Comparison of ENCODE assay signal across 1 cellular context in the genomic region with DNA sequence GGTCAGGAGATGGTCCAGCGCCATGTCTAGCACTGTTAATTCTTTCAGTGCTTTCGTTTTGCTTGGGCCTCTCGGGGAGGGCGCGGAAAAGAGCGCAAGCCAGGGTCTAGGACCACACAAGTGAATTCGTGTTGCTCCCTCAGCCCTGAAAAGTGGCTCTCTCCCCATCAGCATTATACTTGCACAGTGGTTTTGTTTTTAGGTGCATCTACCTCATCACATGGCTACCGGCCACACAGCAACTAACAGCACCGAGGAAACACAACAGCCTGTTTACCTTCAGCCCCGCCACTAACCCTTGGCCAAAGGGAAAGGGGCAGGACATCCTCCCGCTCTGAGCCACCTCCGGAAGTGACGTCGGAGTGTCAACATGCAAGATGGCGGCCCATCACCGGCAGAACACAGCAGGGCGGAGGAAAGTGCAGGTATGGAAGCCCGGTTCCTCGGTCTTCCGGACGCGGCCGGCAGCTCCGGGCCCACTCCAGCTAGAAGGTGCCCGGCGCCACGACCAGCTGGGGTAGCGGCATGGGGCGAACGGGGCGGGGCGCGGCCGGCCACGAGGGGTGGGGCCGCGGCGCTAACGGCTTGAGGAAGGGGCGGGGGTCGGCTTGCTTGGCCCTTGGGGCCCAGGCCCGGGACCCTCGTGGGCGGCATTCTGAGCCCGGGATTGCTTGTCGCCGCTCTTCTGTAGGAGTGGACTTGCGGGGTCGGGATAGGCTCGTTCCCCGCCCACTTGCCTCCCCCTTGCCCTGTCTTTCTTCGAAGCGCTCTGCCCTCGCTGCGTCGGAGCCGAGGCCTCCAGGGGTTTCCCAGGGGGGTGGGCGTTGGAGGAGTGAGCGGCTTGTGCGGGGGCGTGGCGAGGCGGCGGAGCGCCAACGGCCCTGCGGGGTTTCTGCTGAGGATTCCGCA.
A peak's percentile ranks its signal among the peaks of the same experiment; 100 is the strongest.
TF ChIP-seq lines count a peak whose summit lies in the region.

A gene (minus strand): TSS at position 296 of the 909 bp plus-strand sequence. CDS start 101,582 bp downstream, outside the sequence.
A gene (plus strand): TSS at position 368 of the 909 bp plus-strand sequence. CDS start 10 bp downstream, at position 378.

TF ChIP-seq in HEK293, 187 proteins besides CTCF, POLR2A, EP300 and RAD21 (continued from another document):
- TF ChIP-seq, protein P1, sequence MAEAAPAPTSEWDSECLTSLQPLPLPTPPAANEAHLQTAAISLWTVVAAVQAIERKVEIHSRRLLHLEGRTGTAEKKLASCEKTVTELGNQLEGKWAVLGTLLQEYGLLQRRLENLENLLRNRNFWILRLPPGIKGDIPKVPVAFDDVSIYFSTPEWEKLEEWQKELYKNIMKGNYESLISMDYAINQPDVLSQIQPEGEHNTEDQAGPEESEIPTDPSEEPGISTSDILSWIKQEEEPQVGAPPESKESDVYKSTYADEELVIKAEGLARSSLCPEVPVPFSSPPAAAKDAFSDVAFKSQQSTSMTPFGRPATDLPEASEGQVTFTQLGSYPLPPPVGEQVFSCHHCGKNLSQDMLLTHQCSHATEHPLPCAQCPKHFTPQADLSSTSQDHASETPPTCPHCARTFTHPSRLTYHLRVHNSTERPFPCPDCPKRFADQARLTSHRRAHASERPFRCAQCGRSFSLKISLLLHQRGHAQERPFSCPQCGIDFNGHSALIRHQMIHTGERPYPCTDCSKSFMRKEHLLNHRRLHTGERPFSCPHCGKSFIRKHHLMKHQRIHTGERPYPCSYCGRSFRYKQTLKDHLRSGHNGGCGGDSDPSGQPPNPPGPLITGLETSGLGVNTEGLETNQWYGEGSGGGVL (tag by site-specific recombination; IDR thresholded peaks at IDR 0.05), result 0 out of 2 replicates have a peak, but pooled peaks have one; percentile 9
- TF ChIP-seq, protein P2, sequence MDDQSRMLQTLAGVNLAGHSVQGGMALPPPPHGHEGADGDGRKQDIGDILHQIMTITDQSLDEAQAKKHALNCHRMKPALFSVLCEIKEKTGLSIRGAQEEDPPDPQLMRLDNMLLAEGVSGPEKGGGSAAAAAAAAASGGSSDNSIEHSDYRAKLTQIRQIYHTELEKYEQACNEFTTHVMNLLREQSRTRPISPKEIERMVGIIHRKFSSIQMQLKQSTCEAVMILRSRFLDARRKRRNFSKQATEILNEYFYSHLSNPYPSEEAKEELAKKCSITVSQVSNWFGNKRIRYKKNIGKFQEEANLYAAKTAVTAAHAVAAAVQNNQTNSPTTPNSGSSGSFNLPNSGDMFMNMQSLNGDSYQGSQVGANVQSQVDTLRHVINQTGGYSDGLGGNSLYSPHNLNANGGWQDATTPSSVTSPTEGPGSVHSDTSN (CRISPR knock-in tag; IDR thresholded peaks at IDR 0.05), result 0 out of 2 replicates have a peak, but pooled peaks have one; percentile 62
- TF ChIP-seq OVOL3 (tag by site-specific recombination; IDR thresholded peaks at IDR 0.05), result no peak
- peak; percentile 50 for TF ChIP-seq ZNF341 (tag by site-specific recombination; IDR thresholded peaks at IDR 0.05; ENCODE audit: low read depth)
- TF ChIP-seq ZNF311 (tag by site-specific recombination; IDR thresholded peaks at IDR 0.05; ENCODE audit: borderline replicate concordance), result no peak
- peak; percentile 71 for TF ChIP-seq SCRT2 (tag by site-specific recombination; IDR thresholded peaks at IDR 0.05)
- TF ChIP-seq, protein P3, sequence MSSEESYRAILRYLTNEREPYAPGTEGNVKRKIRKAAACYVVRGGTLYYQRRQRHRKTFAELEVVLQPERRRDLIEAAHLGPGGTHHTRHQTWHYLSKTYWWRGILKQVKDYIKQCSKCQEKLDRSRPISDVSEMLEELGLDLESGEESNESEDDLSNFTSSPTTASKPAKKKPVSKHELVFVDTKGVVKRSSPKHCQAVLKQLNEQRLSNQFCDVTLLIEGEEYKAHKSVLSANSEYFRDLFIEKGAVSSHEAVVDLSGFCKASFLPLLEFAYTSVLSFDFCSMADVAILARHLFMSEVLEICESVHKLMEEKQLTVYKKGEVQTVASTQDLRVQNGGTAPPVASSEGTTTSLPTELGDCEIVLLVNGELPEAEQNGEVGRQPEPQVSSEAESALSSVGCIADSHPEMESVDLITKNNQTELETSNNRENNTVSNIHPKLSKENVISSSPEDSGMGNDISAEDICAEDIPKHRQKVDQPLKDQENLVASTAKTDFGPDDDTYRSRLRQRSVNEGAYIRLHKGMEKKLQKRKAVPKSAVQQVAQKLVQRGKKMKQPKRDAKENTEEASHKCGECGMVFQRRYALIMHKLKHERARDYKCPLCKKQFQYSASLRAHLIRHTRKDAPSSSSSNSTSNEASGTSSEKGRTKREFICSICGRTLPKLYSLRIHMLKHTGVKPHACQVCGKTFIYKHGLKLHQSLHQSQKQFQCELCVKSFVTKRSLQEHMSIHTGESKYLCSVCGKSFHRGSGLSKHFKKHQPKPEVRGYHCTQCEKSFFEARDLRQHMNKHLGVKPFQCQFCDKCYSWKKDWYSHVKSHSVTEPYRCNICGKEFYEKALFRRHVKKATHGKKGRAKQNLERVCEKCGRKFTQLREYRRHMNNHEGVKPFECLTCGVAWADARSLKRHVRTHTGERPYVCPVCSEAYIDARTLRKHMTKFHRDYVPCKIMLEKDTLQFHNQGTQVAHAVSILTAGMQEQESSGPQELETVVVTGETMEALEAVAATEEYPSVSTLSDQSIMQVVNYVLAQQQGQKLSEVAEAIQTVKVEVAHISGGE (tag by site-specific recombination; conservative IDR thresholded peaks at IDR 0.05; ENCODE audit: low read depth), result peak; percentile 72
- TF ChIP-seq EGR2 (tag by site-specific recombination; IDR thresholded peaks at IDR 0.05; ENCODE audit: low read depth), result peak; percentile 96
- TF ChIP-seq ZNF23 (tag by site-specific recombination; IDR thresholded peaks at IDR 0.05; ENCODE audit: borderline replicate concordance), result no peak
- TF ChIP-seq SP3 (tag by site-specific recombination; IDR thresholded peaks at IDR 0.05), result peak; percentile 72
- peak; percentile 82 for TF ChIP-seq YY1 (tag by site-specific recombination; IDR thresholded peaks at IDR 0.05)
- TF ChIP-seq ZBTB21 (tag by site-specific recombination; IDR thresholded peaks at IDR 0.05), result 0 out of 2 replicates have a peak, but pooled peaks have one; percentile 30
- TF ChIP-seq ZNF701 (tag by site-specific recombination; IDR thresholded peaks at IDR 0.05), result no peak
- TF ChIP-seq, protein P4, sequence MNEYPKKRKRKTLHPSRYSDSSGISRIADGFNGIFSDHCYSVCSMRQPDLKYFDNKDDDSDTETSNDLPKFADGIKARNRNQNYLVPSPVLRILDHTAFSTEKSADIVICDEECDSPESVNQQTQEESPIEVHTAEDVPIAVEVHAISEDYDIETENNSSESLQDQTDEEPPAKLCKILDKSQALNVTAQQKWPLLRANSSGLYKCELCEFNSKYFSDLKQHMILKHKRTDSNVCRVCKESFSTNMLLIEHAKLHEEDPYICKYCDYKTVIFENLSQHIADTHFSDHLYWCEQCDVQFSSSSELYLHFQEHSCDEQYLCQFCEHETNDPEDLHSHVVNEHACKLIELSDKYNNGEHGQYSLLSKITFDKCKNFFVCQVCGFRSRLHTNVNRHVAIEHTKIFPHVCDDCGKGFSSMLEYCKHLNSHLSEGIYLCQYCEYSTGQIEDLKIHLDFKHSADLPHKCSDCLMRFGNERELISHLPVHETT (tag by site-specific recombination; IDR thresholded peaks at IDR 0.05), result no peak
- TF ChIP-seq GFI1B (tag by site-specific recombination; IDR thresholded peaks at IDR 0.05), result no peak
- TF ChIP-seq GLIS2 (tag by site-specific recombination; IDR thresholded peaks at IDR 0.05), result peak; percentile 93
- TF ChIP-seq ZBTB48 (tag by site-specific recombination; IDR thresholded peaks at IDR 0.05), result peak; percentile 52; the same call in 1 of the 2 replicates
- no peak for TF ChIP-seq ZNF404 (tag by site-specific recombination; IDR thresholded peaks at IDR 0.05)
- TF ChIP-seq ZSCAN30 (tag by site-specific recombination; IDR thresholded peaks at IDR 0.05), result 0 out of 2 replicates have a peak, but pooled peaks have one; percentile 11
- TF ChIP-seq ZBTB1 (tag by site-specific recombination; IDR thresholded peaks at IDR 0.05), result no peak
- TF ChIP-seq KLF1 (tag by site-specific recombination; IDR thresholded peaks at IDR 0.05), result peak; percentile 52
- peak; percentile 39; the same call in 1 of the 2 replicates for TF ChIP-seq ZBTB8A (tag by site-specific recombination; IDR thresholded peaks at IDR 0.05)
- no peak for TF ChIP-seq ZNF114 (tag by site-specific recombination; IDR thresholded peaks at IDR 0.05)
- 0 out of 2 replicates have a peak, but pooled peaks have one; percentile 35 for TF ChIP-seq ZNF76 (tag by site-specific recombination; IDR thresholded peaks at IDR 0.05; ENCODE audit: borderline replicate concordance, low read depth)
- peak; percentile 83 for TF ChIP-seq YY2 (tag by site-specific recombination; IDR thresholded peaks at IDR 0.05)
- TF ChIP-seq, protein P5, sequence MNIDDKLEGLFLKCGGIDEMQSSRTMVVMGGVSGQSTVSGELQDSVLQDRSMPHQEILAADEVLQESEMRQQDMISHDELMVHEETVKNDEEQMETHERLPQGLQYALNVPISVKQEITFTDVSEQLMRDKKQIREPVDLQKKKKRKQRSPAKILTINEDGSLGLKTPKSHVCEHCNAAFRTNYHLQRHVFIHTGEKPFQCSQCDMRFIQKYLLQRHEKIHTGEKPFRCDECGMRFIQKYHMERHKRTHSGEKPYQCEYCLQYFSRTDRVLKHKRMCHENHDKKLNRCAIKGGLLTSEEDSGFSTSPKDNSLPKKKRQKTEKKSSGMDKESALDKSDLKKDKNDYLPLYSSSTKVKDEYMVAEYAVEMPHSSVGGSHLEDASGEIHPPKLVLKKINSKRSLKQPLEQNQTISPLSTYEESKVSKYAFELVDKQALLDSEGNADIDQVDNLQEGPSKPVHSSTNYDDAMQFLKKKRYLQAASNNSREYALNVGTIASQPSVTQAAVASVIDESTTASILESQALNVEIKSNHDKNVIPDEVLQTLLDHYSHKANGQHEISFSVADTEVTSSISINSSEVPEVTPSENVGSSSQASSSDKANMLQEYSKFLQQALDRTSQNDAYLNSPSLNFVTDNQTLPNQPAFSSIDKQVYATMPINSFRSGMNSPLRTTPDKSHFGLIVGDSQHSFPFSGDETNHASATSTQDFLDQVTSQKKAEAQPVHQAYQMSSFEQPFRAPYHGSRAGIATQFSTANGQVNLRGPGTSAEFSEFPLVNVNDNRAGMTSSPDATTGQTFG (tag by site-specific recombination; IDR thresholded peaks at IDR 0.05; ENCODE audit: borderline replicate concordance), result no peak
- TF ChIP-seq, protein P6, sequence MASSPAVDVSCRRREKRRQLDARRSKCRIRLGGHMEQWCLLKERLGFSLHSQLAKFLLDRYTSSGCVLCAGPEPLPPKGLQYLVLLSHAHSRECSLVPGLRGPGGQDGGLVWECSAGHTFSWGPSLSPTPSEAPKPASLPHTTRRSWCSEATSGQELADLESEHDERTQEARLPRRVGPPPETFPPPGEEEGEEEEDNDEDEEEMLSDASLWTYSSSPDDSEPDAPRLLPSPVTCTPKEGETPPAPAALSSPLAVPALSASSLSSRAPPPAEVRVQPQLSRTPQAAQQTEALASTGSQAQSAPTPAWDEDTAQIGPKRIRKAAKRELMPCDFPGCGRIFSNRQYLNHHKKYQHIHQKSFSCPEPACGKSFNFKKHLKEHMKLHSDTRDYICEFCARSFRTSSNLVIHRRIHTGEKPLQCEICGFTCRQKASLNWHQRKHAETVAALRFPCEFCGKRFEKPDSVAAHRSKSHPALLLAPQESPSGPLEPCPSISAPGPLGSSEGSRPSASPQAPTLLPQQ (tag by site-specific recombination; IDR thresholded peaks at IDR 0.05), result peak; percentile 73
- TF ChIP-seq KLF9 (tag by site-specific recombination; IDR thresholded peaks at IDR 0.05; ENCODE audit: low read depth), result peak; percentile 91
- TF ChIP-seq ZNF624 (tag by site-specific recombination; IDR thresholded peaks at IDR 0.05), result no peak
- no peak for TF ChIP-seq PRDM1 (tag by site-specific recombination; IDR thresholded peaks at IDR 0.05)
- peak; percentile 98 for TF ChIP-seq ZFHX2 (tag by site-specific recombination; conservative IDR thresholded peaks at IDR 0.05)
- TF ChIP-seq KLF10 (tag by site-specific recombination; IDR thresholded peaks at IDR 0.05), result peak; percentile 42; the same call in 1 of the 2 replicates
- TF ChIP-seq, protein P7, sequence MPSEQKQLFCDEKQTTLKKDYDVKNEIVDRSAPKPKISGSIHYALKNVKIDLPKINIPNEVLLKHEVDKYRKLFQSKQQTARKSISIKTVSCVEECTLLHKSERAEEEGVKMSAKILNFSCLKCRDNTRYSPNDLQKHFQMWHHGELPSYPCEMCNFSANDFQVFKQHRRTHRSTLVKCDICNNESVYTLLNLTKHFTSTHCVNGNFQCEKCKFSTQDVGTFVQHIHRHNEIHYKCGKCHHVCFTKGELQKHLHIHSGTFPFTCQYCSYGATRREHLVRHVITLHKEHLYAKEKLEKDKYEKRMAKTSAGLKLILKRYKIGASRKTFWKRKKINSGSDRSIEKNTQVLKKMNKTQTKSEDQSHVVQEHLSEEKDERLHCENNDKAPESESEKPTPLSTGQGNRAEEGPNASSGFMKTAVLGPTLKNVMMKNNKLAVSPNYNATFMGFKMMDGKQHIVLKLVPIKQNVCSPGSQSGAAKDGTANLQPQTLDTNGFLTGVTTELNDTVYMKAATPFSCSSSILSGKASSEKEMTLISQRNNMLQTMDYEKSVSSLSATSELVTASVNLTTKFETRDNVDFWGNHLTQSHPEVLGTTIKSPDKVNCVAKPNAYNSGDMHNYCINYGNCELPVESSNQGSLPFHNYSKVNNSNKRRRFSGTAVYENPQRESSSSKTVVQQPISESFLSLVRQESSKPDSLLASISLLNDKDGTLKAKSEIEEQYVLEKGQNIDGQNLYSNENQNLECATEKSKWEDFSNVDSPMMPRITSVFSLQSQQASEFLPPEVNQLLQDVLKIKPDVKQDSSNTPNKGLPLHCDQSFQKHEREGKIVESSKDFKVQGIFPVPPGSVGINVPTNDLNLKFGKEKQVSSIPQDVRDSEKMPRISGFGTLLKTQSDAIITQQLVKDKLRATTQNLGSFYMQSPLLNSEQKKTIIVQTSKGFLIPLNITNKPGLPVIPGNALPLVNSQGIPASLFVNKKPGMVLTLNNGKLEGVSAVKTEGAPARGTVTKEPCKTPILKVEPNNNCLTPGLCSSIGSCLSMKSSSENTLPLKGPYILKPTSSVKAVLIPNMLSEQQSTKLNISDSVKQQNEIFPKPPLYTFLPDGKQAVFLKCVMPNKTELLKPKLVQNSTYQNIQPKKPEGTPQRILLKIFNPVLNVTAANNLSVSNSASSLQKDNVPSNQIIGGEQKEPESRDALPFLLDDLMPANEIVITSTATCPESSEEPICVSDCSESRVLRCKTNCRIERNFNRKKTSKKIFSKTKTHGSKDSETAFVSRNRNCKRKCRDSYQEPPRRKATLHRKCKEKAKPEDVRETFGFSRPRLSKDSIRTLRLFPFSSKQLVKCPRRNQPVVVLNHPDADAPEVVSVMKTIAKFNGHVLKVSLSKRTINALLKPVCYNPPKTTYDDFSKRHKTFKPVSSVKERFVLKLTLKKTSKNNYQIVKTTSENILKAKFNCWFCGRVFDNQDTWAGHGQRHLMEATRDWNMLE (tag by site-specific recombination; conservative IDR thresholded peaks at IDR 0.05; ENCODE audit: low read depth), result peak; percentile 92
- peak; percentile 89 for TF ChIP-seq ZXDB (tag by site-specific recombination; IDR thresholded peaks at IDR 0.05)
